ENCODE assay signal across 1 cellular context in genomic region chr19:10403137-10404021, GRCh38.
TF ChIP-seq lines count a peak whose summit lies in the region.

TSS of gene CDC37 (minus strand) at chr19:10403542. CDS start at chr19:10403479, 63 bp downstream.

TF ChIP-seq in WTC11, 78 proteins besides CTCF, POLR2A, EP300 and RAD21 (continued from another document and continues in another):
- TF ChIP-seq, protein P1, sequence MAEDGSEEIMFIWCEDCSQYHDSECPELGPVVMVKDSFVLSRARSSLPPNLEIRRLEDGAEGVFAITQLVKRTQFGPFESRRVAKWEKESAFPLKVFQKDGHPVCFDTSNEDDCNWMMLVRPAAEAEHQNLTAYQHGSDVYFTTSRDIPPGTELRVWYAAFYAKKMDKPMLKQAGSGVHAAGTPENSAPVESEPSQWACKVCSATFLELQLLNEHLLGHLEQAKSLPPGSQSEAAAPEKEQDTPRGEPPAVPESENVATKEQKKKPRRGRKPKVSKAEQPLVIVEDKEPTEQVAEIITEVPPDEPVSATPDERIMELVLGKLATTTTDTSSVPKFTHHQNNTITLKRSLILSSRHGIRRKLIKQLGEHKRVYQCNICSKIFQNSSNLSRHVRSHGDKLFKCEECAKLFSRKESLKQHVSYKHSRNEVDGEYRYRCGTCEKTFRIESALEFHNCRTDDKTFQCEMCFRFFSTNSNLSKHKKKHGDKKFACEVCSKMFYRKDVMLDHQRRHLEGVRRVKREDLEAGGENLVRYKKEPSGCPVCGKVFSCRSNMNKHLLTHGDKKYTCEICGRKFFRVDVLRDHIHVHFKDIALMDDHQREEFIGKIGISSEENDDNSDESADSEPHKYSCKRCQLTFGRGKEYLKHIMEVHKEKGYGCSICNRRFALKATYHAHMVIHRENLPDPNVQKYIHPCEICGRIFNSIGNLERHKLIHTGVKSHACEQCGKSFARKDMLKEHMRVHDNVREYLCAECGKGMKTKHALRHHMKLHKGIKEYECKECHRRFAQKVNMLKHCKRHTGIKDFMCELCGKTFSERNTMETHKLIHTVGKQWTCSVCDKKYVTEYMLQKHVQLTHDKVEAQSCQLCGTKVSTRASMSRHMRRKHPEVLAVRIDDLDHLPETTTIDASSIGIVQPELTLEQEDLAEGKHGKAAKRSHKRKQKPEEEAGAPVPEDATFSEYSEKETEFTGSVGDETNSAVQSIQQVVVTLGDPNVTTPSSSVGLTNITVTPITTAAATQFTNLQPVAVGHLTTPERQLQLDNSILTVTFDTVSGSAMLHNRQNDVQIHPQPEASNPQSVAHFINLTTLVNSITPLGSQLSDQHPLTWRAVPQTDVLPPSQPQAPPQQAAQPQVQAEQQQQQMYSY (CRISPR knock-in tag; IDR thresholded peaks at IDR 0.05) = no peak
- TF ChIP-seq EMX1 (CRISPR knock-in tag; IDR thresholded peaks at IDR 0.05) (no peak), CREM (CRISPR knock-in tag; IDR thresholded peaks at IDR 0.05) (peak; percentile 93), ESRRA (CRISPR knock-in tag; IDR thresholded peaks at IDR 0.05; ENCODE audit: borderline replicate concordance) (no peak; the same call in 1 of the 2 replicates), MXD4 (CRISPR knock-in tag; IDR thresholded peaks at IDR 0.05; ENCODE audit: borderline replicate concordance) (no peak), ZNF416 (CRISPR knock-in tag; IDR thresholded peaks at IDR 0.05) (0 out of 2 replicates have a peak, but pooled peaks have one; percentile 3), KAT7 (CRISPR knock-in tag; IDR thresholded peaks at IDR 0.05; ENCODE audit: borderline replicate concordance) (0 out of 2 replicates have a peak, but pooled peaks have one; percentile 20), SMAD3 (CRISPR knock-in tag; IDR thresholded peaks at IDR 0.05; ENCODE audit: borderline replicate concordance) (peak; percentile 63; the same call in 1 of the 2 replicates), ZNF121 (CRISPR knock-in tag; IDR thresholded peaks at IDR 0.05) (no peak), FOXP1 (CRISPR knock-in tag; IDR thresholded peaks at IDR 0.05; ENCODE audit: borderline replicate concordance) (no peak), NR3C1 (CRISPR knock-in tag; conservative IDR thresholded peaks at IDR 0.05; ENCODE audit: low read depth) (no peak), ZNF423 (CRISPR knock-in tag; IDR thresholded peaks at IDR 0.05) (peak; percentile 71), MYBL2 (CRISPR knock-in tag; IDR thresholded peaks at IDR 0.05) (no peak), NFE2L1 (CRISPR knock-in tag; IDR thresholded peaks at IDR 0.05) (0 out of 2 replicates have a peak, but pooled peaks have one; percentile 16), ETV6 (CRISPR knock-in tag; IDR thresholded peaks at IDR 0.05) (peak; percentile 87), ZNF219 (CRISPR knock-in tag; IDR thresholded peaks at IDR 0.05; ENCODE audit: borderline replicate concordance) (no peak), ZNF263 (CRISPR knock-in tag; IDR thresholded peaks at IDR 0.05; ENCODE audit: low read depth) (no peak), ARID4B (CRISPR knock-in tag; IDR thresholded peaks at IDR 0.05; ENCODE audit: borderline replicate concordance) (no peak; the same call in 1 of the 2 replicates), ZNF425 (CRISPR knock-in tag; conservative IDR thresholded peaks at IDR 0.05) (no peak), AR (CRISPR knock-in tag; IDR thresholded peaks at IDR 0.05) (no peak)
- TF ChIP-seq, protein P2, sequence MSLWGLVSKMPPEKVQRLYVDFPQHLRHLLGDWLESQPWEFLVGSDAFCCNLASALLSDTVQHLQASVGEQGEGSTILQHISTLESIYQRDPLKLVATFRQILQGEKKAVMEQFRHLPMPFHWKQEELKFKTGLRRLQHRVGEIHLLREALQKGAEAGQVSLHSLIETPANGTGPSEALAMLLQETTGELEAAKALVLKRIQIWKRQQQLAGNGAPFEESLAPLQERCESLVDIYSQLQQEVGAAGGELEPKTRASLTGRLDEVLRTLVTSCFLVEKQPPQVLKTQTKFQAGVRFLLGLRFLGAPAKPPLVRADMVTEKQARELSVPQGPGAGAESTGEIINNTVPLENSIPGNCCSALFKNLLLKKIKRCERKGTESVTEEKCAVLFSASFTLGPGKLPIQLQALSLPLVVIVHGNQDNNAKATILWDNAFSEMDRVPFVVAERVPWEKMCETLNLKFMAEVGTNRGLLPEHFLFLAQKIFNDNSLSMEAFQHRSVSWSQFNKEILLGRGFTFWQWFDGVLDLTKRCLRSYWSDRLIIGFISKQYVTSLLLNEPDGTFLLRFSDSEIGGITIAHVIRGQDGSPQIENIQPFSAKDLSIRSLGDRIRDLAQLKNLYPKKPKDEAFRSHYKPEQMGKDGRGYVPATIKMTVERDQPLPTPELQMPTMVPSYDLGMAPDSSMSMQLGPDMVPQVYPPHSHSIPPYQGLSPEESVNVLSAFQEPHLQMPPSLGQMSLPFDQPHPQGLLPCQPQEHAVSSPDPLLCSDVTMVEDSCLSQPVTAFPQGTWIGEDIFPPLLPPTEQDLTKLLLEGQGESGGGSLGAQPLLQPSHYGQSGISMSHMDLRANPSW (CRISPR knock-in tag; conservative IDR thresholded peaks at IDR 0.05; ENCODE audit: low read depth) = no peak
- TF ChIP-seq, protein P3, sequence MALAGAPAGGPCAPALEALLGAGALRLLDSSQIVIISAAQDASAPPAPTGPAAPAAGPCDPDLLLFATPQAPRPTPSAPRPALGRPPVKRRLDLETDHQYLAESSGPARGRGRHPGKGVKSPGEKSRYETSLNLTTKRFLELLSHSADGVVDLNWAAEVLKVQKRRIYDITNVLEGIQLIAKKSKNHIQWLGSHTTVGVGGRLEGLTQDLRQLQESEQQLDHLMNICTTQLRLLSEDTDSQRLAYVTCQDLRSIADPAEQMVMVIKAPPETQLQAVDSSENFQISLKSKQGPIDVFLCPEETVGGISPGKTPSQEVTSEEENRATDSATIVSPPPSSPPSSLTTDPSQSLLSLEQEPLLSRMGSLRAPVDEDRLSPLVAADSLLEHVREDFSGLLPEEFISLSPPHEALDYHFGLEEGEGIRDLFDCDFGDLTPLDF (CRISPR knock-in tag; IDR thresholded peaks at IDR 0.05) = no peak
- TF ChIP-seq, protein P4, sequence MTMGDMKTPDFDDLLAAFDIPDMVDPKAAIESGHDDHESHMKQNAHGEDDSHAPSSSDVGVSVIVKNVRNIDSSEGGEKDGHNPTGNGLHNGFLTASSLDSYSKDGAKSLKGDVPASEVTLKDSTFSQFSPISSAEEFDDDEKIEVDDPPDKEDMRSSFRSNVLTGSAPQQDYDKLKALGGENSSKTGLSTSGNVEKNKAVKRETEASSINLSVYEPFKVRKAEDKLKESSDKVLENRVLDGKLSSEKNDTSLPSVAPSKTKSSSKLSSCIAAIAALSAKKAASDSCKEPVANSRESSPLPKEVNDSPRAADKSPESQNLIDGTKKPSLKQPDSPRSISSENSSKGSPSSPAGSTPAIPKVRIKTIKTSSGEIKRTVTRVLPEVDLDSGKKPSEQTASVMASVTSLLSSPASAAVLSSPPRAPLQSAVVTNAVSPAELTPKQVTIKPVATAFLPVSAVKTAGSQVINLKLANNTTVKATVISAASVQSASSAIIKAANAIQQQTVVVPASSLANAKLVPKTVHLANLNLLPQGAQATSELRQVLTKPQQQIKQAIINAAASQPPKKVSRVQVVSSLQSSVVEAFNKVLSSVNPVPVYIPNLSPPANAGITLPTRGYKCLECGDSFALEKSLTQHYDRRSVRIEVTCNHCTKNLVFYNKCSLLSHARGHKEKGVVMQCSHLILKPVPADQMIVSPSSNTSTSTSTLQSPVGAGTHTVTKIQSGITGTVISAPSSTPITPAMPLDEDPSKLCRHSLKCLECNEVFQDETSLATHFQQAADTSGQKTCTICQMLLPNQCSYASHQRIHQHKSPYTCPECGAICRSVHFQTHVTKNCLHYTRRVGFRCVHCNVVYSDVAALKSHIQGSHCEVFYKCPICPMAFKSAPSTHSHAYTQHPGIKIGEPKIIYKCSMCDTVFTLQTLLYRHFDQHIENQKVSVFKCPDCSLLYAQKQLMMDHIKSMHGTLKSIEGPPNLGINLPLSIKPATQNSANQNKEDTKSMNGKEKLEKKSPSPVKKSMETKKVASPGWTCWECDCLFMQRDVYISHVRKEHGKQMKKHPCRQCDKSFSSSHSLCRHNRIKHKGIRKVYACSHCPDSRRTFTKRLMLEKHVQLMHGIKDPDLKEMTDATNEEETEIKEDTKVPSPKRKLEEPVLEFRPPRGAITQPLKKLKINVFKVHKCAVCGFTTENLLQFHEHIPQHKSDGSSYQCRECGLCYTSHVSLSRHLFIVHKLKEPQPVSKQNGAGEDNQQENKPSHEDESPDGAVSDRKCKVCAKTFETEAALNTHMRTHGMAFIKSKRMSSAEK (CRISPR knock-in tag; IDR thresholded peaks at IDR 0.05; ENCODE audit: borderline replicate concordance) = no peak
- TF ChIP-seq, protein P5, sequence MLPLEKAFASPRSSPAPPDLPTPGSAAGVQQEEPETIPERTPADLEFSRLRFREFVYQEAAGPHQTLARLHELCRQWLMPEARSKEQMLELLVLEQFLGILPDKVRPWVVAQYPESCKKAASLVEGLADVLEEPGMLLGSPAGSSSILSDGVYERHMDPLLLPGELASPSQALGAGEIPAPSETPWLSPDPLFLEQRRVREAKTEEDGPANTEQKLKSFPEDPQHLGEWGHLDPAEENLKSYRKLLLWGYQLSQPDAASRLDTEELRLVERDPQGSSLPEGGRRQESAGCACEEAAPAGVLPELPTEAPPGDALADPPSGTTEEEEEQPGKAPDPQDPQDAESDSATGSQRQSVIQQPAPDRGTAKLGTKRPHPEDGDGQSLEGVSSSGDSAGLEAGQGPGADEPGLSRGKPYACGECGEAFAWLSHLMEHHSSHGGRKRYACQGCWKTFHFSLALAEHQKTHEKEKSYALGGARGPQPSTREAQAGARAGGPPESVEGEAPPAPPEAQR (CRISPR knock-in tag; IDR thresholded peaks at IDR 0.05) = no peak
- TF ChIP-seq, protein P6, sequence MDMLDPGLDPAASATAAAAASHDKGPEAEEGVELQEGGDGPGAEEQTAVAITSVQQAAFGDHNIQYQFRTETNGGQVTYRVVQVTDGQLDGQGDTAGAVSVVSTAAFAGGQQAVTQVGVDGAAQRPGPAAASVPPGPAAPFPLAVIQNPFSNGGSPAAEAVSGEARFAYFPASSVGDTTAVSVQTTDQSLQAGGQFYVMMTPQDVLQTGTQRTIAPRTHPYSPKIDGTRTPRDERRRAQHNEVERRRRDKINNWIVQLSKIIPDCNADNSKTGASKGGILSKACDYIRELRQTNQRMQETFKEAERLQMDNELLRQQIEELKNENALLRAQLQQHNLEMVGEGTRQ (CRISPR knock-in tag; IDR thresholded peaks at IDR 0.05) = no peak
- TF ChIP-seq, protein P7, sequence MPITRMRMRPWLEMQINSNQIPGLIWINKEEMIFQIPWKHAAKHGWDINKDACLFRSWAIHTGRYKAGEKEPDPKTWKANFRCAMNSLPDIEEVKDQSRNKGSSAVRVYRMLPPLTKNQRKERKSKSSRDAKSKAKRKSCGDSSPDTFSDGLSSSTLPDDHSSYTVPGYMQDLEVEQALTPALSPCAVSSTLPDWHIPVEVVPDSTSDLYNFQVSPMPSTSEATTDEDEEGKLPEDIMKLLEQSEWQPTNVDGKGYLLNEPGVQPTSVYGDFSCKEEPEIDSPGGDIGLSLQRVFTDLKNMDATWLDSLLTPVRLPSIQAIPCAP (CRISPR knock-in tag; IDR thresholded peaks at IDR 0.05) = peak; percentile 61; the same call in 1 of the 2 replicates
